Comparison of ENCODE assay signal across 1 cellular context in the genomic region with DNA sequence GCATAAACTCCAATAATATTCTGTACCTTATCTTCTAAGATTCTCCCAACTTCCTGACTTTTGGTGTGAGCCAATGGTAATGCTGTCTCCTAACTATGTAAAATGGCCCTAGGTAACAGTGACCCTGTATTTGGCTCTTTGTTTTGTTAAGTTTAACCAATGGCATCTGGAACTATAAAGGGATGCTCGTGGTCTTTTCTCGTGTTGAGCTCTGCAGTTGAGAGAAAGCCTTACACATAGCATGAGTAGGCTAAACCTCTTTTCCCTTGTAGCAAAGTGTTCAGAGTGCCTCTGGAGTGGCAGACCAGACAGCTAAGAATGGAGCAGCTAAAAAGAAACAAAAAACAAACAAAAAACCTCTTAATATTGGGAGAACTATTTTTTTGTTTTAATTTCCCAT.
TF ChIP-seq lines count a peak whose summit lies in the region.

No MANE protein-coding gene starts in this region.

TF ChIP-seq in endothelial cell of umbilical vein, 7 proteins besides CTCF, POLR2A, EP300 and RAD21:
- TF ChIP-seq MYC (IDR thresholded peaks at IDR 0.05; ENCODE audit: low read depth, low read length) (no peak), POLR2AphosphoS5 (IDR thresholded peaks at IDR 0.05; ENCODE audit: insufficient read depth, low read depth, low read length) (no peak), GATA2 (IDR thresholded peaks at IDR 0.05; ENCODE audit: insufficient read depth, insufficient read length, low read depth, low read length) (no peak), JUN (IDR thresholded peaks at IDR 0.05; ENCODE audit: borderline replicate concordance, insufficient read depth, insufficient read length, low read depth) (no peak), EZH2 (IDR thresholded peaks at IDR 0.05; ENCODE audit: borderline replicate concordance, low read depth, low read length, severe bottlenecking) (no peak)
